Comparison of ENCODE assay signal across 11 cellular contexts in the genomic region with DNA sequence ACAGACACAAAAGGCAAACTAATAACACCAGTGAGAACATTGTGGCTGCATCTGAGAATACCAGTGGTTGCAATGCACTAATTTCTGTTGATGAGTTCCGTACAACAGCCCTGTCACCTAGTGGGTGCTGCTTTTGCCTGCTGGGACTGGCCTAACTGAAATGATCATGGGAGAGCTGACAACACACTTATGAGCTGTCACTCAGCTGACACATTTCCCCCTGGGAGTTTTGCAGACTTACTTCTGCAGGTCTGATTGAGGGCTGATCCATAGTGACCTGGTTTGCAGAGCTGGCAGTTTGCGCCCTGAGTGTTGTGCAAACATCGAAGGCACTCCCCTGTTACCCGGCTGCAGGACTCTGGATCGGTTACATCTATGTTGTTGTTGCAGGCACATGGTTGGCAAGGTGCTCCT.
DNase-seq lines count a peak whose midpoint lies in the region; ATAC-seq and TF ChIP-seq lines count a peak whose summit lies in the region.
"Had no signal": no experiment of that assay in that cellular context is flagged by ENCODE, and none has a peak within 500 bp of the region (broad histone marks: within the 10 kb centered on the region; RNA-seq: fewer than 3 reads in every experiment).

No MANE protein-coding gene starts in this region.

- H3K36me3 Mint-ChIP-seq in activated T-cell treated with anti-CD3 and anti-CD28 coated beads, Interleukin-2, amount 50 U/mL, for 72 hours (ENCODE audit: insufficient read depth in 2 of 2), result no peaks in the 10 kb centered on the region
- H3K36me3 Mint-ChIP-seq in stimulated activated memory B cell treated with anti-CD40 and anti-IgM and Interleukin-4, amounts not matched to agents 10 μg/mL and 1 μg/mL and 100 μg/mL, for 72 hours, result no peaks in the 10 kb centered on the region
- H3K36me3 Mint-ChIP-seq: activated naive CD4-positive, alpha-beta T cell treated with anti-CD3 and anti-CD28 coated beads, Interleukin-2, amount 50 U/mL, for 72 hours had no signal

- peaks cover 2% of the 10 kb centered on the region; the same call in 1 of the 2 replicates for H3K4me1 ChIP-seq in Panc1 (ENCODE audit: control insufficient read depth, insufficient read depth, low read length)

- no peak overlapping the region for H3K4me3 ChIP-seq in Panc1 (ENCODE audit: low read depth in 2 of 2, low read length in 2 of 2)

- H3K4me3 Mint-ChIP-seq in activated T-cell treated with anti-CD3 and anti-CD28 coated beads, Interleukin-2, amount 50 U/mL, for 72 hours, result peak overlapping the region; percentile 45 to 48
- H3K4me3 Mint-ChIP-seq in stimulated activated memory B cell treated with anti-CD40 and anti-IgM and Interleukin-4, amounts not matched to agents 10 μg/mL and 1 μg/mL and 100 μg/mL, for 72 hours, result no peak overlapping the region

- no peaks in the 10 kb centered on the region for H3K9me3 Mint-ChIP-seq in activated T-cell treated with anti-CD3 and anti-CD28 coated beads, Interleukin-2, amount 50 U/mL, for 72 hours
- H3K9me3 Mint-ChIP-seq in stimulated activated memory B cell treated with anti-CD40 and anti-IgM and Interleukin-4, amounts not matched to agents 10 μg/mL and 1 μg/mL and 100 μg/mL, for 72 hours, result peaks cover 2% of the 10 kb centered on the region
- H3K9me3 Mint-ChIP-seq: activated naive CD4-positive, alpha-beta T cell treated with anti-CD3 and anti-CD28 coated beads, Interleukin-2, amount 50 U/mL, for 72 hours had no signal

- H3K27ac Mint-ChIP-seq in activated T-cell treated with anti-CD3 and anti-CD28 coated beads, Interleukin-2, amount 50 U/mL, for 72 hours, result no peak overlapping the region
- no peak overlapping the region for H3K27ac Mint-ChIP-seq in stimulated activated memory B cell treated with anti-CD40 and anti-IgM and Interleukin-4, amounts not matched to agents 10 μg/mL and 1 μg/mL and 100 μg/mL, for 72 hours
- H3K27ac Mint-ChIP-seq: activated naive CD4-positive, alpha-beta T cell treated with anti-CD3 and anti-CD28 coated beads, Interleukin-2, amount 50 U/mL, for 72 hours had no signal

- H3K27ac ChIP-seq in Panc1 (ENCODE audit: low read length), result no peak overlapping the region

- peaks cover 21% of the 10 kb centered on the region for H3K4me1 Mint-ChIP-seq in activated T-cell treated with anti-CD3 and anti-CD28 coated beads, Interleukin-2, amount 50 U/mL, for 72 hours (ENCODE audit: low read depth)
- H3K4me1 Mint-ChIP-seq in stimulated activated memory B cell treated with anti-CD40 and anti-IgM and Interleukin-4, amounts not matched to agents 10 μg/mL and 1 μg/mL and 100 μg/mL, for 72 hours, result peaks cover 5% of the 10 kb centered on the region

- CTCF ChIA-PET in Panc1 (lab: Charles Lee), result no interaction called here

- peaks cover 7% of the 10 kb centered on the region for H3K27me3 Mint-ChIP-seq in activated T-cell treated with anti-CD3 and anti-CD28 coated beads, Interleukin-2, amount 50 U/mL, for 72 hours (ENCODE audit: low read depth)
- H3K27me3 Mint-ChIP-seq in stimulated activated memory B cell treated with anti-CD40 and anti-IgM and Interleukin-4, amounts not matched to agents 10 μg/mL and 1 μg/mL and 100 μg/mL, for 72 hours, result peaks cover 23% of the 10 kb centered on the region

- POLR2A ChIA-PET in Panc1 (lab: Charles Lee), result no interaction called here

- H3K36me3 ChIP-seq in Panc1 (ENCODE audit: control insufficient read depth, insufficient read depth, low read length), result no peaks in the 10 kb centered on the region

- H3K9me3 ChIP-seq in Panc1 (ENCODE audit: control insufficient read depth, insufficient read depth, low read depth, low read length), result no peaks in the 10 kb centered on the region

- DNase-seq in activated T-cell treated with anti-CD3 and anti-CD28 coated beads, Interleukin-2, amount 50 U/mL, for 72 hours, result peak; percentile 10 to 13
- no peak for DNase-seq in activated T-cell treated with anti-CD3 and anti-CD28 coated beads, Interleukin-2, amount 50 U/mL, for 1 hour
- no peak for DNase-seq in Panc1 (ENCODE audit: low read depth, low spot score)
- DNase-seq in posterior cingulate gyrus, result no peak
- no peak for DNase-seq in ureter (ENCODE audit: low spot score)
- DNase-seq: effector memory CD4-positive, alpha-beta T cell had no signal

- intact Hi-C loops in Panc1 (cut with micrococcal nuclease; ENCODE audit: unreplicated experiment) (no loop called here), posterior cingulate gyrus (cut with DNase I) (no loop called here)

- no TSS peak for BruUV-seq in Panc1 (replicated peaks; lab: Mats Ljungman, UMichigan)

- in situ Hi-C loops in Panc1 (cut with HindIII; ENCODE audit: low pct_unique_long_range_greater_than_20kb, low sequenced_read_pairs), result no loop called here

- no peaks in the 10 kb centered on the region for H3K27me3 ChIP-seq in Panc1 (ENCODE audit: control insufficient read depth, insufficient read depth, low read length)

- ATAC-seq in activated T-cell treated with anti-CD3 and anti-CD28 coated beads, Interleukin-2, amount 50 U/mL, for 72 hours (replicated peaks in 1 of 2), result peak; percentile 52 to 61
- ATAC-seq in HG02852 (IDR thresholded peaks at IDR 0.05; ENCODE audit: unreplicated experiment), result peak; percentile 68
- ATAC-seq in Panc1, result peak; percentile 50
- peak; percentile 54 for ATAC-seq in stimulated activated memory B cell treated with anti-CD40 and anti-IgM and Interleukin-4, amounts not matched to agents 10 μg/mL and 1 μg/mL and 100 μg/mL, for 72 hours
- ATAC-seq in HG03469 (IDR thresholded peaks at IDR 0.05; ENCODE audit: unreplicated experiment), result no peak
- ATAC-seq: HCT116 had no signal

- TF ChIP-seq CTCF in Panc1 (IDR thresholded peaks at IDR 0.05), result no peak

Comparison
In these comparisons a context has a peak if more than half of its experiments do, and no peak if none do; other contexts are left out.
1. DNase-seq: peak in activated T-cell treated with anti-CD3 and anti-CD28 coated beads, Interleukin-2, amount 50 U/mL, for 72 hours (2 of 2); none in activated T-cell treated with anti-CD3 and anti-CD28 coated beads, Interleukin-2, amount 50 U/mL, for 1 hour (single experiment), Panc1 (single experiment), posterior cingulate gyrus (0 of 10) and ureter (single experiment).